24 cellular contexts compared by ENCODE assay signal in genomic region chr13:113239357-113239756, GRCh38.
"Had no signal": no experiment of that assay in that cellular context is flagged by ENCODE, and none has a peak within 500 bp of the region (broad histone marks: within the 10 kb centered on the region; RNA-seq: fewer than 3 reads in every experiment).

No MANE protein-coding gene starts in this region.

- H3K9me3 Mint-ChIP-seq: dendritic cell treated with granulocyte-macrophage colony-stimulating factor and Interleukin-4, amounts not matched to agents 40 ng/mL and 50 ng/mL, for 4 days; effector memory CD8-positive, alpha-beta T cell; endodermal cell; immature natural killer cell; memory B cell had no signal

- ATAC-seq: effector memory CD8-positive, alpha-beta T cell; esophagus mucosa; gastrocnemius medialis; left colon; left lobe of liver had no signal

- H3K27ac Mint-ChIP-seq: dendritic cell treated with granulocyte-macrophage colony-stimulating factor and Interleukin-4, amounts not matched to agents 40 ng/mL and 50 ng/mL, for 4 days; effector memory CD8-positive, alpha-beta T cell; endodermal cell; immature natural killer cell; memory B cell had no signal

- H3K4me3 Mint-ChIP-seq: dendritic cell treated with granulocyte-macrophage colony-stimulating factor and Interleukin-4, amounts not matched to agents 40 ng/mL and 50 ng/mL, for 4 days; effector memory CD8-positive, alpha-beta T cell; endodermal cell; immature natural killer cell; memory B cell had no signal

- H3K4me1 Mint-ChIP-seq: endodermal cell, immature natural killer cell, memory B cell had no signal

- DNase-seq: colonic mucosa; cortex of kidney; effector CD8-positive, alpha-beta T cell; effector memory CD8-positive, alpha-beta T cell; endodermal cell; erythroblast; esophagus squamous epithelium; foreskin fibroblast; foreskin melanocyte; gastrocnemius medialis; heart left ventricle; hypothalamus; immature natural killer cell; kidney; kidney glomerular epithelial cell; left colon; left ventricle myocardium inferior; mammary epithelial cell; mesendoderm; midbrain had no signal

- H3K27me3 Mint-ChIP-seq: dendritic cell treated with granulocyte-macrophage colony-stimulating factor and Interleukin-4, amounts not matched to agents 40 ng/mL and 50 ng/mL, for 4 days; effector memory CD8-positive, alpha-beta T cell; memory B cell had no signal
